Comparison of ENCODE assay signal across 8 cellular contexts in the genomic region with DNA sequence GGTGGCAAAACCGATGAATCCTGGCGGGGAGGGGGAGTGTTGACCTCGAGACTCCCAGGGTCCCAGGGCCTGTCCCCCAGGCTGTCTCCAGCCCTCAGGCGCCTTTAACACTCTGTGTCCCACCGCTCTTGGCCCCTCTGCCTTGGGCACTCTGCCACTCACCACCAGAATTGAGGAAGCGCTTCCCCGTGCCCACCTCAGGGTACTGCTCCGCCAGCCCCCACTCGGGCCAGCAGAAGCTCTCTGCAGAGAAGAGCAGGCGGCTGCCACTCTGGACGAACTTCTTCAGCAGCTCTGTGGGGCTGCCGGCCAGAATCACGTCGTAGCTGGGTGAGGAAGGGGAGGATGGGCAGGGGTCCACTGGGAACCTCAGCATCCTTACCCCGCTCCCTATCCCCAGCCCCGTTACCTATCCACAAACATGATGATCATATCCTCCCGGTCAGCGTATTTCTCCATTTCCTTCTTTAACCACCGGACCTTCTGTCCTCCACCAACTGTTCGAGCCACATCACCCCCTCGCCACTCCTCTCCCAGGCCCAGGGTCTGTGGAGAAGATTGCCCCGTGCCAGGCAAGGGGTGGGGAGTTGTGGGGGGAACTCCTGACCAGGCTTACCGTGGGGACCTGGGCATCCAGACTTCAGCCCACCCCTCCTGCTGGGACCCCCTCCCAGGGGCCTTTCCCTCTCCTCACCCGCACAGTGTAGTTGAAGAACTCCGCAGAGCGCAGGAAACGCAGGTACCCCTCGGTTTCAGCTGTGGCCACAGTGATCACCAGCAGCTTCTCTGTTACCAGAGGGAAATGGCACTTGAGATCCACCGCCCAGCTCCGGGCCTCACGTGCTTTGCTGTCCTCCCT. TPM values are rescaled to one million over a fixed set of nuclear protein-coding genes. Genes with fewer than 3 reads are reported as not detected.
A peak's percentile ranks its signal among the peaks of the same experiment; 100 is the strongest.
DNase-seq lines count a peak whose midpoint lies in the region; ATAC-seq, FAIRE-seq and TF ChIP-seq lines count a peak whose summit lies in the region.

No MANE protein-coding gene starts in this region.

- TF ChIP-seq POLR2A in endothelial cell of umbilical vein (IDR thresholded peaks at IDR 0.05; ENCODE audit: low read depth, low read length): no peak

- H3F3A ChIP-seq in PC-3 (ENCODE audit: low read length, unreplicated experiment): no peaks in the 10 kb centered on the region

- H3K9ac ChIP-seq in ES-I3 (ENCODE audit: low read depth, low read length) (peak overlapping the region; percentile 80), PC-3 (ENCODE audit: low read length) (peak overlapping the region; percentile 80), endothelial cell of umbilical vein (replicated peaks; ENCODE audit: extremely low read depth, insufficient read depth, low read length) (peak overlapping the region; percentile 43)

- H3K36me3 ChIP-seq in ES-I3 (ENCODE audit: insufficient read depth, low read length) (no peaks in the 10 kb centered on the region), PC-3 (ENCODE audit: low read depth, low read length) (no peaks in the 10 kb centered on the region; the same call in 1 of the 2 replicates), endothelial cell of umbilical vein (ENCODE audit: control insufficient read depth in 2 of 2, extremely low read depth in 1 of 2, insufficient read depth in 2 of 2, low read length in 2 of 2) (peaks cover 8 to 24% of the 10 kb centered on the region in 2 experiments), osteoblast (ENCODE audit: insufficient read depth, low read length) (peaks cover 20% of the 10 kb centered on the region)

- peak overlapping the region; percentile 81 for H2AFZ ChIP-seq in PC-3 (ENCODE audit: low read length)
- peak overlapping the region; percentile 33 for H2AFZ ChIP-seq in endothelial cell of umbilical vein (ENCODE audit: low read depth, low read length)
- peak overlapping the region; percentile 79 for H2AFZ ChIP-seq in osteoblast (ENCODE audit: low read length)

- intact Hi-C loops in PC-3 (cut with micrococcal nuclease): no loop called here
- intact Hi-C loops in endothelial cell of umbilical vein (cut with micrococcal nuclease): no loop called here

- DNase-seq in PC-3 (peak; percentile 11), endothelial cell of umbilical vein (ENCODE audit: low read depth, low spot score) (no peak), osteoblast (ENCODE audit: insufficient read length, low spot score, missing footprints) (peak; percentile 95), NCI-H748 (lab: John Stamatoyannopoulos, UW; ENCODE audit: unreplicated experiment) (no peak), activated gamma-delta T cell treated with Interleukin-2 at 50 U/mL for 16 hours (no peak), NCI-H774 (lab: John Stamatoyannopoulos, UW) (no peak)
- no peak for DNase-seq in activated CD8-positive, alpha-beta memory T cell treated with anti-CD3 and anti-CD28 coated beads for 24 hours

- H3K27me3 ChIP-seq in PC-3 (ENCODE audit: low read length): no peaks in the 10 kb centered on the region
- no peaks in the 10 kb centered on the region for H3K27me3 ChIP-seq in endothelial cell of umbilical vein (ENCODE audit: control insufficient read depth in 2 of 2, insufficient read depth in 2 of 2, low read length in 2 of 2)
- H3K27me3 ChIP-seq in osteoblast (ENCODE audit: insufficient read depth, low read length): no peaks in the 10 kb centered on the region

- ATAC-seq in PC-3: peak; percentile 7

- BruUV-seq in PC-3 (replicated peaks; lab: Mats Ljungman, UMichigan): TSS peak; percentile 47
- BruUV-seq in endothelial cell of umbilical vein (replicated peaks; lab: Mats Ljungman, UMichigan): no TSS peak

- H3K4me3 ChIP-seq in PC-3 (ENCODE audit: low read length) (peak overlapping the region; percentile 80), endothelial cell of umbilical vein (replicated peaks in 1 of 3; ENCODE audit: insufficient read depth in 1 of 3, low read depth in 1 of 3, low read length in 3 of 3) (peak overlapping the region; percentile 75 to 84 (median 78)), osteoblast (ENCODE audit: insufficient read depth, low read length) (peak overlapping the region; percentile 89)

- H4K20me1 ChIP-seq in PC-3 (ENCODE audit: low read length): no peaks in the 10 kb centered on the region
- no peaks in the 10 kb centered on the region for H4K20me1 ChIP-seq in endothelial cell of umbilical vein (replicated peaks; ENCODE audit: control insufficient read depth, extremely low read depth, insufficient read depth, low read length)
- peaks cover 3% of the 10 kb centered on the region for H4K20me1 ChIP-seq in osteoblast (ENCODE audit: insufficient read depth, low read length)

- no peaks in the 10 kb centered on the region for H3K9me1 ChIP-seq in endothelial cell of umbilical vein (replicated peaks; ENCODE audit: control insufficient read depth, extremely low read depth, insufficient read depth, low read length)

- H3K27ac ChIP-seq in PC-3 (ENCODE audit: low read length): no peak overlapping the region
- H3K27ac ChIP-seq in endothelial cell of umbilical vein (ENCODE audit: insufficient read depth, low read depth, low read length): no peak overlapping the region
- H3K27ac ChIP-seq in osteoblast (ENCODE audit: low read depth, low read length): peak overlapping the region; percentile 58

- POLR2A ChIA-PET in PC-3 (lab: Charles Lee; ENCODE audit: unreplicated experiment) (interaction anchor here (0.7 kb wide), 1 partner anchor 36 kb away, joined by 6 read pairs; no protein-coding TSS in a partner anchor), endothelial cell of umbilical vein (lab: Charles Lee) (interaction anchor here (0.6 kb wide), 1 partner anchor 9 kb away, joined by 4 read pairs; no protein-coding TSS in a partner anchor)

- H3K9me3 ChIP-seq in ES-I3 (ENCODE audit: control insufficient read depth, insufficient read depth, low read length): no peaks in the 10 kb centered on the region
- H3K9me3 ChIP-seq in PC-3 (ENCODE audit: low read length): no peaks in the 10 kb centered on the region
- H3K9me3 ChIP-seq in endothelial cell of umbilical vein (replicated peaks; ENCODE audit: control insufficient read depth, insufficient read depth, low read length): no peaks in the 10 kb centered on the region
- no peaks in the 10 kb centered on the region for H3K9me3 ChIP-seq in osteoblast (ENCODE audit: low read depth, low read length)

- H3K4me2 ChIP-seq in PC-3 (ENCODE audit: low read length) (peak overlapping the region; percentile 98), endothelial cell of umbilical vein (ENCODE audit: insufficient read depth, low read length) (peak overlapping the region; percentile 93), osteoblast (ENCODE audit: insufficient read depth, low read length) (peak overlapping the region; percentile 91)

- H3K4me1 ChIP-seq in ES-I3 (ENCODE audit: insufficient read depth, low read length) (no peaks in the 10 kb centered on the region), PC-3 (ENCODE audit: insufficient read depth, low read length) (peaks cover 11% of the 10 kb centered on the region), endothelial cell of umbilical vein (ENCODE audit: control insufficient read depth, extremely low read depth, insufficient read depth, low read length) (peaks cover 13% of the 10 kb centered on the region), osteoblast (ENCODE audit: insufficient read depth, low read length) (peaks cover 16% of the 10 kb centered on the region)

- H3K79me2 ChIP-seq in PC-3 (ENCODE audit: low read length) (peaks cover 50% of the 10 kb centered on the region), endothelial cell of umbilical vein (ENCODE audit: control insufficient read depth, insufficient read depth, low read length) (peaks cover 45% of the 10 kb centered on the region), osteoblast (ENCODE audit: insufficient read depth, low read length) (peaks cover 54% of the 10 kb centered on the region)

- no peaks in the 10 kb centered on the region for H3K9me2 ChIP-seq in PC-3 (replicated peaks; ENCODE audit: low read length)

- TF ChIP-seq CTCF in PC-3 (conservative IDR thresholded peaks at IDR 0.05; ENCODE audit: low read depth, low read length): no peak
- no peak for TF ChIP-seq CTCF in endothelial cell of umbilical vein (IDR thresholded peaks at IDR 0.05; ENCODE audit: extremely low read depth in 1 of 2, insufficient read depth in 1 of 2, low read depth in 1 of 2, low read length in 2 of 2)
- no peak for TF ChIP-seq CTCF in osteoblast (IDR thresholded peaks at IDR 0.05; ENCODE audit: extremely low read depth, low read depth, low read length)

- dilution Hi-C loops in endothelial cell of umbilical vein (cut with MboI; ENCODE audit: extremely low pct_ligation_motif_present, low sequenced_read_pairs): no loop called here

- peak; percentile 66 for FAIRE-seq in endothelial cell of umbilical vein (lab: Jason Lieb, UNC)

- CTCF ChIA-PET in PC-3 (lab: Charles Lee): interaction anchor here (0.9 to 2.0 kb wide), 2 partner anchors 23 to 67 kb away, joined by 3 to 11 read pairs; no protein-coding TSS in a partner anchor
- CTCF ChIA-PET in endothelial cell of umbilical vein (lab: Charles Lee): interaction anchor here (0.7 to 4.5 kb wide), 10 partner anchors 8 to 105 kb away, joined by 3 to 112 read pairs (median 10); a partner anchor contains a TSS

RNA-seq across cellular contexts. Expression of a gene that starts 1.2 kb away (rescaled TPM):
- total RNA-seq in PC-3 (2014; rRNA removed) (60.8 and 66.6 TPM in 2 replicates), endothelial cell of umbilical vein (161 and 170 TPM in 2 replicates), osteoblast (78.7 and 81.8 TPM in 2 replicates)
- polyA plus RNA-seq in endothelial cell of umbilical vein: 143 and 212 TPM in 2 replicates
- polyA plus RNA-seq in endothelial cell of umbilical vein (2011; cell fraction: cytosol; rRNA removed): 99.3 and 111 TPM in 2 replicates
- polyA plus RNA-seq in endothelial cell of umbilical vein (2011; cell fraction: nucleus; rRNA removed): 158 and 175 TPM in 2 replicates
- 120 and 135 TPM in 2 replicates for polyA plus RNA-seq in endothelial cell of umbilical vein (2012)
- polyA minus RNA-seq in endothelial cell of umbilical vein: 89.2 and 107 TPM in 2 replicates
- 31.1 TPM for polyA minus RNA-seq in endothelial cell of umbilical vein (2011; cell fraction: cytosol; rRNA and poly(A)+ RNA removed)
- 43.8 and 53.9 TPM in 2 replicates for polyA minus RNA-seq in endothelial cell of umbilical vein (2011; cell fraction: nucleus; rRNA and poly(A)+ RNA removed)

RNA-seq across cellular contexts. Expression of a gene that starts 1.7 kb away (rescaled TPM):
- 161 and 188 TPM in 2 replicates for total RNA-seq in PC-3 (2014; rRNA removed)
- 89.9 and 90.5 TPM in 2 replicates for total RNA-seq in endothelial cell of umbilical vein
- 74.1 and 77.1 TPM in 2 replicates for polyA plus RNA-seq in endothelial cell of umbilical vein
- 67.2 and 72.3 TPM in 2 replicates for polyA plus RNA-seq in endothelial cell of umbilical vein (2011; cell fraction: cytosol; rRNA removed)
- 27.7 and 33.0 TPM in 2 replicates for polyA plus RNA-seq in endothelial cell of umbilical vein (2011; cell fraction: nucleus; rRNA removed)
- polyA plus RNA-seq in endothelial cell of umbilical vein (2012): 69.7 and 79.2 TPM in 2 replicates
- polyA minus RNA-seq in endothelial cell of umbilical vein: 15.8 and 17.6 TPM in 2 replicates
- 37.8 TPM for polyA minus RNA-seq in endothelial cell of umbilical vein (2011; cell fraction: cytosol; rRNA and poly(A)+ RNA removed)
- 4.9 and 8.3 TPM in 2 replicates for polyA minus RNA-seq in endothelial cell of umbilical vein (2011; cell fraction: nucleus; rRNA and poly(A)+ RNA removed)
- total RNA-seq in osteoblast: 64.4 and 66.0 TPM in 2 replicates

RNA-seq across cellular contexts. Expression of a gene that starts 15.4 kb away (rescaled TPM):
- total RNA-seq in PC-3 (2014; rRNA removed) (not detected in 2 replicates), endothelial cell of umbilical vein (not detected in 2 replicates), osteoblast (not detected in 2 replicates)
- not detected in 2 replicates for polyA plus RNA-seq in endothelial cell of umbilical vein
- polyA plus RNA-seq in endothelial cell of umbilical vein (2011; cell fraction: cytosol; rRNA removed): not detected in 2 replicates
- not detected in 2 replicates for polyA plus RNA-seq in endothelial cell of umbilical vein (2011; cell fraction: nucleus; rRNA removed)
- not detected in 2 replicates for polyA plus RNA-seq in endothelial cell of umbilical vein (2012)
- not detected in 2 replicates for polyA minus RNA-seq in endothelial cell of umbilical vein
- not detected for polyA minus RNA-seq in endothelial cell of umbilical vein (2011; cell fraction: cytosol; rRNA and poly(A)+ RNA removed)
- not detected in 2 replicates for polyA minus RNA-seq in endothelial cell of umbilical vein (2011; cell fraction: nucleus; rRNA and poly(A)+ RNA removed)

RNA-seq across cellular contexts. Expression of a gene that starts 21.4 kb away (rescaled TPM):
- total RNA-seq in PC-3 (2014; rRNA removed): 6.7 and 9.9 TPM in 2 replicates
- 9.3 and 11.3 TPM in 2 replicates for total RNA-seq in endothelial cell of umbilical vein
- 17.7 and 21.1 TPM in 2 replicates for polyA plus RNA-seq in endothelial cell of umbilical vein
- polyA plus RNA-seq in endothelial cell of umbilical vein (2011; cell fraction: cytosol; rRNA removed): 6.1 and 7.9 TPM in 2 replicates
- 54.8 and 59.4 TPM in 2 replicates for polyA plus RNA-seq in endothelial cell of umbilical vein (2011; cell fraction: nucleus; rRNA removed)
- 4.2 and 4.5 TPM in 2 replicates for polyA plus RNA-seq in endothelial cell of umbilical vein (2012)
- 10.3 and 15.8 TPM in 2 replicates for polyA minus RNA-seq in endothelial cell of umbilical vein
- polyA minus RNA-seq in endothelial cell of umbilical vein (2011; cell fraction: cytosol; rRNA and poly(A)+ RNA removed): 3.2 TPM
- polyA minus RNA-seq in endothelial cell of umbilical vein (2011; cell fraction: nucleus; rRNA and poly(A)+ RNA removed): 15.7 TPM in 2 replicates
- 3.3 and 4.1 TPM in 2 replicates for total RNA-seq in osteoblast

RNA-seq across cellular contexts. Expression of a gene that starts 28.7 kb away (rescaled TPM):
- total RNA-seq in PC-3 (2014; rRNA removed) (146 and 199 TPM in 2 replicates), endothelial cell of umbilical vein (132 and 187 TPM in 2 replicates), osteoblast (118 and 136 TPM in 2 replicates)
- 330 and 346 TPM in 2 replicates for polyA plus RNA-seq in endothelial cell of umbilical vein
- polyA plus RNA-seq in endothelial cell of umbilical vein (2011; cell fraction: cytosol; rRNA removed): 465 and 499 TPM in 2 replicates
- polyA plus RNA-seq in endothelial cell of umbilical vein (2011; cell fraction: nucleus; rRNA removed): 220 and 231 TPM in 2 replicates
- 175 and 182 TPM in 2 replicates for polyA plus RNA-seq in endothelial cell of umbilical vein (2012)
- polyA minus RNA-seq in endothelial cell of umbilical vein: 98.4 and 129 TPM in 2 replicates
- 35.8 TPM for polyA minus RNA-seq in endothelial cell of umbilical vein (2011; cell fraction: cytosol; rRNA and poly(A)+ RNA removed)
- 25.9 and 31.1 TPM in 2 replicates for polyA minus RNA-seq in endothelial cell of umbilical vein (2011; cell fraction: nucleus; rRNA and poly(A)+ RNA removed)

Comparison
In these comparisons a context has a peak if more than half of its experiments do, and no peak if none do; other contexts are left out.
1. DNase-seq: peak in PC-3 (single experiment) and osteoblast (single experiment); none in endothelial cell of umbilical vein (single experiment), NCI-H748 (single experiment), activated gamma-delta T cell treated with Interleukin-2 at 50 U/mL for 16 hours (single experiment), activated CD8-positive, alpha-beta memory T cell treated with anti-CD3 and anti-CD28 coated beads for 24 hours (single experiment) and NCI-H774 (single experiment).
2. Peak in every context shown above with its lines, with median percentiles within 50 percentile points of each other: H3K9ac ChIP-seq, H2AFZ ChIP-seq, H3K4me2 ChIP-seq and H3K4me3 ChIP-seq.